Comparison of ENCODE assay signal across 8 cellular contexts in the genomic region with DNA sequence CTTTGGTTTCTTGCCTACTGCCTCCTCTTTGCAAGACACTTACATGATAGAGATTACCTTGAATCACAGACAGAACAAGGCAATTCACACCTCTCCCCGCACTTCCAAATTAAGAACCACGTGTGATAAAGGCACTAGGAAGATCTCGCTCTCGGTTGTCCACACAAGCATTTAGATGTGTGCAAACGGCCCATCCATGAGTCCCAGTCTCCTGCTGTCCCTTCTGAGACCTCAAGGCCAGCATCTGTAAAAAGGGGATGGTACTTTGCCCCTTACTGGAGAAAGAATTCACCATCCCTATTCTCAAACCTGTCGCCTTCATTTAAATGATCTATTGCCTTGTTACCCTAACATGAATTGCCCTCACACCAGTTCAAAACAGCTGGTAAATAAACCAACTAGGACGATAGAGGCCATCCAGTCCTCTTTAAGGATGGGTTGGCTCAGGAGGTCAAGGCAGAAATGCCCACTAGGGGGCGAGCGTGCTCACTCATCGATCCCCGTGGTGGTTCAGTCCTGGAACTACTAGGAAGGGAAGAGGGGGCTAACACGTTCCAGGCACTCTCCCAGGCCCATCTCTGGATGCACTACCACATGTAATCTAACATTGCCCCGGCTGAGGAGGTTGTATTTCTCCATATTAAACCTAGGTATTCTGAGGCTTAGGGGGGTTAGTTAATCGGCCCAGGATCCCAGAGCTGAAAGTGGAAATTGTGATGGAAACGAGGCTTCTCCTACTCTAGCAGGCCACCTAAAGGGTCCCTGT.
DNase-seq lines count a peak whose midpoint lies in the region; ATAC-seq lines count a peak whose summit lies in the region.

No MANE protein-coding gene starts in this region.

- ATAC-seq in HG03457 (IDR thresholded peaks at IDR 0.05; ENCODE audit: unreplicated experiment), result peak; percentile 86
- ATAC-seq in activated T-helper 17 cell treated with anti-CD3 and anti-CD28 coated beads, Interleukin-2, amount 50 U/mL, for 72 hours (replicated peaks), result peak; percentile 56
- ATAC-seq in GM18520 (IDR thresholded peaks at IDR 0.05; ENCODE audit: unreplicated experiment), result no peak

- POLR2A ChIA-PET in CD4-positive, alpha-beta memory T cell (lab: Charles Lee; ENCODE audit: partially characterized antibody), result no interaction called here

- H3K36me3 Mint-ChIP-seq in CD4-positive, alpha-beta memory T cell, result no peaks in the 10 kb centered on the region
- no peaks in the 10 kb centered on the region for H3K36me3 Mint-ChIP-seq in activated T-helper 17 cell treated with anti-CD3 and anti-CD28 coated beads, Interleukin-2, amount 50 U/mL, for 72 hours (ENCODE audit: low read depth)

- H3K4me1 Mint-ChIP-seq in CD4-positive, alpha-beta memory T cell, result peaks cover 2 to 6% (median 4%) of the 10 kb centered on the region in 4 donors
- no peaks in the 10 kb centered on the region for H3K4me1 Mint-ChIP-seq in activated T-helper 17 cell treated with anti-CD3 and anti-CD28 coated beads, Interleukin-2, amount 50 U/mL, for 72 hours

- peaks cover 0 to 2% (median 0%) of the 10 kb centered on the region in 8 donors for H3K9me3 Mint-ChIP-seq in CD4-positive, alpha-beta memory T cell
- H3K9me3 Mint-ChIP-seq in activated T-helper 17 cell treated with anti-CD3 and anti-CD28 coated beads, Interleukin-2, amount 50 U/mL, for 72 hours, result no peaks in the 10 kb centered on the region

- H3K27ac ChIP-seq in CD4-positive, alpha-beta memory T cell (ENCODE audit: low read depth, low read length), result no peak overlapping the region

- intact Hi-C loops in CD4-positive, alpha-beta memory T cell (cut with micrococcal nuclease), result loop anchor here (10.0 kb wide), 1 partner anchor 656 kb away; no protein-coding TSS in a partner anchor
- intact Hi-C loops in posterior cingulate gyrus (cut with DNase I), result loop anchor here (5.0 to 10.0 kb wide), 3 partner anchors 64 to 499 kb away; no protein-coding TSS in a partner anchor

- DNase-seq in CD4-positive, alpha-beta memory T cell, result peak in 3 of 5 donors; percentile 18 to 29 (median 28)
- DNase-seq in GM19240 (ENCODE audit: insufficient read length, low spot score), result peak; percentile 70
- DNase-seq in OCI-M1 (lab: John Stamatoyannopoulos, UW), result peak; percentile 82
- peak; percentile 65 for DNase-seq in glomerular visceral epithelial cell (ENCODE audit: extremely low spot score)
- DNase-seq in posterior cingulate gyrus, result peak in 9 of 10 donors; percentile 44 to 95 (median 86)

- peak overlapping the region in 1 of 8 donors; percentile 16 for H3K4me3 Mint-ChIP-seq in CD4-positive, alpha-beta memory T cell
- H3K4me3 Mint-ChIP-seq in activated T-helper 17 cell treated with anti-CD3 and anti-CD28 coated beads, Interleukin-2, amount 50 U/mL, for 72 hours, result no peak overlapping the region

- H3K27me3 ChIP-seq in CD4-positive, alpha-beta memory T cell (ENCODE audit: insufficient read depth, low read length), result no peaks in the 10 kb centered on the region

- H3K9me3 ChIP-seq in CD4-positive, alpha-beta memory T cell (ENCODE audit: control insufficient read depth in 1 of 2, low read length in 2 of 2), result no peaks in the 10 kb centered on the region

- peaks cover 11 to 15% of the 10 kb centered on the region in 2 donors for H3K27me3 Mint-ChIP-seq in CD4-positive, alpha-beta memory T cell
- H3K27me3 Mint-ChIP-seq in activated T-helper 17 cell treated with anti-CD3 and anti-CD28 coated beads, Interleukin-2, amount 50 U/mL, for 72 hours, result peaks cover 25% of the 10 kb centered on the region

- no peaks in the 10 kb centered on the region for H3K36me3 ChIP-seq in CD4-positive, alpha-beta memory T cell (ENCODE audit: insufficient read depth, low read length)

- CTCF ChIA-PET in CD4-positive, alpha-beta memory T cell (lab: Charles Lee; ENCODE audit: partially characterized antibody), result interaction anchor here (0.8 to 1.9 kb wide), 6 partner anchors 11 to 492 kb away, joined by 3 to 5 read pairs (median 4); no protein-coding TSS in a partner anchor

- H3K27ac Mint-ChIP-seq in CD4-positive, alpha-beta memory T cell, result no peak overlapping the region
- no peak overlapping the region for H3K27ac Mint-ChIP-seq in activated T-helper 17 cell treated with anti-CD3 and anti-CD28 coated beads, Interleukin-2, amount 50 U/mL, for 72 hours

- no peaks in the 10 kb centered on the region for H3K4me1 ChIP-seq in CD4-positive, alpha-beta memory T cell (ENCODE audit: insufficient read depth, low read length)

- no peak overlapping the region for H3K4me3 ChIP-seq in CD4-positive, alpha-beta memory T cell (ENCODE audit: low read length in 2 of 2)

Comparison
In these comparisons a context has a peak if more than half of its experiments do, and no peak if none do; other contexts are left out.
1. DNase-seq: peak in every context shown above with its lines; median percentile 86 in posterior cingulate gyrus; 82 in OCI-M1; 70 in GM19240; 65 in glomerular visceral epithelial cell; 28 in CD4-positive, alpha-beta memory T cell.